ENCODE assay signal across 8 cellular contexts in genomic region chr10:119596537-119597404, GRCh38. TPM values are rescaled to one million over a fixed set of nuclear protein-coding genes. Genes with fewer than 3 reads are reported as not detected.
A peak's percentile ranks its signal among the peaks of the same experiment; 100 is the strongest.
DNase-seq lines count a peak whose midpoint lies in the region; ATAC-seq and TF ChIP-seq lines count a peak whose summit lies in the region.

Gene TIAL1, minus strand, starts transcription at chr10:119596964. Its CDS starts 499 bp downstream, at chr10:119596465.

- POLR2A ChIA-PET in activated naive CD8-positive, alpha-beta T cell treated with anti-CD3 and anti-CD28 coated beads, Interleukin-2, amount 10 ng/mL, durations not matched to agents 7 days and 5 days (lab: Charles Lee) = interaction anchor here (1.4 to 2.3 kb wide), 4 partner anchors 12 to 56 kb away, joined by 3 to 8 read pairs (median 6); partner anchors contain the start of genes BAG3 and RGS10

- peaks cover 38% of the 10 kb centered on the region for H3K4me1 ChIP-seq in osteoblast (ENCODE audit: insufficient read depth, low read length)
- peaks cover 23 to 43% of the 10 kb centered on the region in 2 donors for H3K4me1 ChIP-seq in thoracic aorta (ENCODE audit: control insufficient read depth in 1 of 2, low read depth in 2 of 2)

- H3K9ac ChIP-seq in SU-DHL-6 (ENCODE audit: low read length) = peak within 1 kb of the TSS; percentile 97

- H3K9me3 ChIP-seq in SU-DHL-6 (ENCODE audit: insufficient read depth, low read length) = no peaks in the 10 kb centered on the region
- H3K9me3 ChIP-seq in osteoblast (ENCODE audit: low read depth, low read length) = no peaks in the 10 kb centered on the region
- no peaks in the 10 kb centered on the region for H3K9me3 ChIP-seq in thoracic aorta

- H3K9me3 Mint-ChIP-seq in activated naive CD8-positive, alpha-beta T cell treated with anti-CD3 and anti-CD28 coated beads, Interleukin-2, amount 10 ng/mL, durations not matched to agents 7 days and 5 days = no peaks in the 10 kb centered on the region
- H3K9me3 Mint-ChIP-seq in glutamatergic neuron (ENCODE audit: unreplicated experiment) = peaks cover 4% of the 10 kb centered on the region

- peak within 1 kb of the TSS; percentile 93 for H3K4me3 Mint-ChIP-seq in activated naive CD8-positive, alpha-beta T cell treated with anti-CD3 and anti-CD28 coated beads, Interleukin-2, amount 10 ng/mL, durations not matched to agents 7 days and 5 days
- peak within 1 kb of the TSS; percentile 97 for H3K4me3 Mint-ChIP-seq in glutamatergic neuron (ENCODE audit: unreplicated experiment)

- peaks cover 27% of the 10 kb centered on the region for H4K20me1 ChIP-seq in SU-DHL-6 (ENCODE audit: low read depth, low read length)
- peaks cover 46% of the 10 kb centered on the region for H4K20me1 ChIP-seq in osteoblast (ENCODE audit: insufficient read depth, low read length)

- H3K79me2 ChIP-seq in SU-DHL-6 (ENCODE audit: insufficient read depth, low read length) (peaks cover 45% of the 10 kb centered on the region), osteoblast (ENCODE audit: insufficient read depth, low read length) (peaks cover 54% of the 10 kb centered on the region)

- H3K27me3 Mint-ChIP-seq in activated naive CD8-positive, alpha-beta T cell treated with anti-CD3 and anti-CD28 coated beads, Interleukin-2, amount 10 ng/mL, durations not matched to agents 7 days and 5 days = no peaks in the 10 kb centered on the region
- H3K27me3 Mint-ChIP-seq in glutamatergic neuron (ENCODE audit: unreplicated experiment) = peaks cover 8% of the 10 kb centered on the region

- H3K4me3 ChIP-seq in SU-DHL-6 (ENCODE audit: insufficient read depth, low read length, poor library complexity, severe bottlenecking) (peak within 1 kb of the TSS; percentile 99), osteoblast (ENCODE audit: insufficient read depth, low read length) (peak within 1 kb of the TSS; percentile 97), thoracic aorta (peak within 1 kb of the TSS; percentile 92)

- H3K4me2 ChIP-seq in SU-DHL-6 (ENCODE audit: low read depth, low read length, poor library complexity, severe bottlenecking) (peak within 1 kb of the TSS; percentile 99), osteoblast (ENCODE audit: insufficient read depth, low read length) (peak within 1 kb of the TSS; percentile 97)

- peak; percentile 88 for TF ChIP-seq POLR2A in GM10847 (IDR thresholded peaks at IDR 0.05; ENCODE audit: extremely low read depth, insufficient read length)

- peaks cover 11% of the 10 kb centered on the region for H3F3A ChIP-seq in SU-DHL-6 (ENCODE audit: insufficient read depth)

- ATAC-seq in HG02678 (IDR thresholded peaks at IDR 0.05; ENCODE audit: unreplicated experiment) (peak; percentile 87), thoracic aorta (ENCODE audit: insufficient number of reproducible peaks, low FRiP score, low read depth) (peak; percentile 95)
- ATAC-seq in activated naive CD8-positive, alpha-beta T cell treated with anti-CD3 and anti-CD28 coated beads, Interleukin-2, amount 10 ng/mL, durations not matched to agents 7 days and 5 days (ENCODE audit: low read depth) = peak; percentile 92

- TF ChIP-seq CTCF in SU-DHL-6 (IDR thresholded peaks at IDR 0.05; ENCODE audit: insufficient read depth, low read length, poor library complexity, severe bottlenecking) (no peak), glutamatergic neuron (IDR thresholded peaks at IDR 0.05; ENCODE audit: partially characterized antibody, unreplicated experiment) (no peak), osteoblast (IDR thresholded peaks at IDR 0.05; ENCODE audit: extremely low read depth, low read depth, low read length) (no peak), thoracic aorta (IDR thresholded peaks at IDR 0.05) (no peak)

- DNase-seq in NCI-H128 (lab: John Stamatoyannopoulos, UW; ENCODE audit: unreplicated experiment) (peak; percentile 84), glutamatergic neuron (peak; percentile 95), osteoblast (ENCODE audit: insufficient read length, low spot score, missing footprints) (peak; percentile 96), thoracic aorta (ENCODE audit: low spot score) (peak; percentile 91)
- DNase-seq in activated naive CD8-positive, alpha-beta T cell treated with anti-CD3 and anti-CD28 coated beads, Interleukin-2, amount 10 ng/mL, durations not matched to agents 7 days and 5 days = peak; percentile 89

- H3K27ac Mint-ChIP-seq in activated naive CD8-positive, alpha-beta T cell treated with anti-CD3 and anti-CD28 coated beads, Interleukin-2, amount 10 ng/mL, durations not matched to agents 7 days and 5 days = peak within 1 kb of the TSS; percentile 95
- H3K27ac Mint-ChIP-seq in glutamatergic neuron (ENCODE audit: unreplicated experiment) = peak within 1 kb of the TSS; percentile 98

- H3K27me3 ChIP-seq in SU-DHL-6 (ENCODE audit: low read length) (no peaks in the 10 kb centered on the region), osteoblast (ENCODE audit: insufficient read depth, low read length) (no peaks in the 10 kb centered on the region), thoracic aorta (replicated peaks; ENCODE audit: insufficient read depth) (no peaks in the 10 kb centered on the region)

- H3K36me3 Mint-ChIP-seq in activated naive CD8-positive, alpha-beta T cell treated with anti-CD3 and anti-CD28 coated beads, Interleukin-2, amount 10 ng/mL, durations not matched to agents 7 days and 5 days = peaks cover 14% of the 10 kb centered on the region
- no peaks in the 10 kb centered on the region for H3K36me3 Mint-ChIP-seq in glutamatergic neuron (ENCODE audit: unreplicated experiment)

- peaks cover 14% of the 10 kb centered on the region; the same call in 1 of the 2 replicates for H3K36me3 ChIP-seq in SU-DHL-6 (ENCODE audit: low read length)
- H3K36me3 ChIP-seq in osteoblast (ENCODE audit: insufficient read depth, low read length) = peaks cover 10% of the 10 kb centered on the region
- H3K36me3 ChIP-seq in thoracic aorta = no peaks in the 10 kb centered on the region

- no peaks in the 10 kb centered on the region for H3K9me2 ChIP-seq in SU-DHL-6 (replicated peaks; ENCODE audit: insufficient read depth, low read length)

- peak within 1 kb of the TSS; percentile 72 for H2AFZ ChIP-seq in SU-DHL-6 (ENCODE audit: low read depth, low read length, severe bottlenecking)
- H2AFZ ChIP-seq in osteoblast (ENCODE audit: low read length) = peak within 1 kb of the TSS; percentile 95

- H3K27ac ChIP-seq in SU-DHL-6 (ENCODE audit: low read depth, low read length) (peak within 1 kb of the TSS; percentile 86), osteoblast (ENCODE audit: low read depth, low read length) (peak within 1 kb of the TSS; percentile 95), thoracic aorta (peak within 1 kb of the TSS; percentile 98)

- H3K4me1 Mint-ChIP-seq in activated naive CD8-positive, alpha-beta T cell treated with anti-CD3 and anti-CD28 coated beads, Interleukin-2, amount 10 ng/mL, durations not matched to agents 7 days and 5 days = peaks cover 38% of the 10 kb centered on the region
- peaks cover 24% of the 10 kb centered on the region for H3K4me1 Mint-ChIP-seq in glutamatergic neuron (ENCODE audit: low read depth, unreplicated experiment)

RNA-seq across cellular contexts. Expression of gene TIAL1, which starts in this region (rescaled TPM):
- total RNA-seq in activated naive CD8-positive, alpha-beta T cell treated with anti-CD3 and anti-CD28 coated beads, Interleukin-2, amount 10 ng/mL, durations not matched to agents 7 days and 5 days = 100 to 1,000 TPM; 192 to 199 TPM
- total RNA-seq in glutamatergic neuron (ENCODE audit: unreplicated experiment) = 216 TPM
- total RNA-seq in osteoblast = 53.6 TPM in 2 replicates
- 10 to 100 TPM; 72.4 to 79.5 TPM for total RNA-seq in thoracic aorta

Comparison
In these comparisons a context has a peak if more than half of its experiments do, and no peak if none do; other contexts are left out.
1. Peak in every context shown above with its lines: DNase-seq, ATAC-seq, H3K4me3 ChIP-seq and H3K27ac ChIP-seq.